Comparison of ENCODE assay signal across 10 cellular contexts in genomic region chr2:60516383-60516811, GRCh38. TPM values are rescaled to one million over a fixed set of nuclear protein-coding genes. Genes with fewer than 3 reads are reported as not detected.
DNase-seq lines count a peak whose midpoint lies in the region; ATAC-seq and TF ChIP-seq lines count a peak whose summit lies in the region.
"Had no signal": no experiment of that assay in that cellular context is flagged by ENCODE, and none has a peak within 500 bp of the region (broad histone marks: within the 10 kb centered on the region; RNA-seq: fewer than 3 reads in every experiment).

No MANE protein-coding gene starts in this region.

- CTCF ChIA-PET in MCF 10A (lab: Yijun Ruan, JAX), result interaction anchor here (0.8 kb wide), 1 partner anchor 14 kb away, joined by 3 read pairs; no protein-coding TSS in a partner anchor

- intact Hi-C loops in MCF 10A (cut with micrococcal nuclease), result no loop called here

- TF ChIP-seq CTCF in MCF 10A (IDR thresholded peaks at IDR 0.05; ENCODE audit: unreplicated experiment), result no peak

- BruUV-seq in MCF 10A (replicated peaks; lab: Mats Ljungman, UMichigan), result no TSS peak

- ATAC-seq in HG03432 (IDR thresholded peaks at IDR 0.05; ENCODE audit: unreplicated experiment), result peak; percentile 1
- ATAC-seq in HG02938 (IDR thresholded peaks at IDR 0.05; ENCODE audit: unreplicated experiment), result no peak
- no peak for ATAC-seq in GM21723 (IDR thresholded peaks at IDR 0.05; ENCODE audit: unreplicated experiment)

- no peaks in the 10 kb centered on the region for H3K36me3 ChIP-seq in muscle layer of duodenum (ENCODE audit: control insufficient read depth in 1 of 2, insufficient read depth in 2 of 2, low read length in 2 of 2)

- POLR2A ChIA-PET in MCF 10A (lab: Yijun Ruan, JAX), result interaction anchor here (0.6 to 0.9 kb wide), 5 partner anchors 22 to 189 kb away, joined by 3 read pairs; no protein-coding TSS in a partner anchor

- H3K27me3 Mint-ChIP-seq in MCF 10A (ENCODE audit: insufficient read depth, unreplicated experiment), result no peaks in the 10 kb centered on the region

- no peaks in the 10 kb centered on the region for H3K9me3 ChIP-seq in muscle layer of duodenum (ENCODE audit: control insufficient read depth in 1 of 2, low read length in 2 of 2)

- peak overlapping the region; percentile 68 for H3K27ac ChIP-seq in muscle layer of duodenum (ENCODE audit: low read length)

- H3K4me3 Mint-ChIP-seq in MCF 10A (ENCODE audit: unreplicated experiment), result no peak overlapping the region
- H3K4me3 Mint-ChIP-seq: natural killer cell treated with Interleukin-12 subunit alpha and Interleukin-12 subunit beta and Interleukin-15 and Interleukin-18, amount 100 ng/mL, for 72 hours had no signal

- H3K27me3 ChIP-seq in muscle layer of duodenum (ENCODE audit: low read depth, low read length), result no peaks in the 10 kb centered on the region

- peak; percentile 79 for DNase-seq in AG20443 (ENCODE audit: low spot score)
- DNase-seq in MCF 10A (ENCODE audit: unreplicated experiment), result peak; percentile 34
- no peak for DNase-seq in activated CD8-positive, alpha-beta memory T cell treated with anti-CD3 and anti-CD28 coated beads, Interleukin-2, amount 50 U/mL, for 4 hours
- no peak for DNase-seq in HuH-7 (ENCODE audit: low spot score)
- DNase-seq: DND-41 had no signal

- peaks cover 25% of the 10 kb centered on the region for H3K4me1 Mint-ChIP-seq in MCF 10A (ENCODE audit: insufficient read depth, unreplicated experiment)

- no peak overlapping the region for H3K4me3 ChIP-seq in muscle layer of duodenum (ENCODE audit: low read depth in 1 of 2, low read length in 2 of 2)

- peak overlapping the region; percentile 25 for H3K27ac Mint-ChIP-seq in MCF 10A (ENCODE audit: low read depth, unreplicated experiment)
- H3K27ac Mint-ChIP-seq: natural killer cell treated with Interleukin-12 subunit alpha and Interleukin-12 subunit beta and Interleukin-15 and Interleukin-18, amount 100 ng/mL, for 72 hours had no signal

- peaks cover 12% of the 10 kb centered on the region for H3K36me3 Mint-ChIP-seq in MCF 10A (ENCODE audit: insufficient read depth, unreplicated experiment)
- H3K36me3 Mint-ChIP-seq: natural killer cell treated with Interleukin-12 subunit alpha and Interleukin-12 subunit beta and Interleukin-15 and Interleukin-18, amount 100 ng/mL, for 72 hours had no signal

- H3K4me1 ChIP-seq in muscle layer of duodenum (ENCODE audit: control insufficient read depth in 1 of 2, insufficient read depth in 2 of 2, low read length in 2 of 2), result peaks cover 7 to 13% of the 10 kb centered on the region in 2 donors

- H3K9me3 Mint-ChIP-seq in MCF 10A (ENCODE audit: unreplicated experiment), result no peaks in the 10 kb centered on the region
- H3K9me3 Mint-ChIP-seq: natural killer cell treated with Interleukin-12 subunit alpha and Interleukin-12 subunit beta and Interleukin-15 and Interleukin-18, amount 100 ng/mL, for 72 hours had no signal

RNA-seq across cellular contexts. Expression of gene BCL11A, which starts 37.1 kb away (rescaled TPM):
- total RNA-seq in MCF 10A (2022), result 4.3 and 5.3 TPM in 2 replicates

Comparison
In these comparisons a context has a peak if more than half of its experiments do, and no peak if none do; other contexts are left out.
1. DNase-seq: peak in AG20443 (single experiment) and MCF 10A (single experiment); none in activated CD8-positive, alpha-beta memory T cell treated with anti-CD3 and anti-CD28 coated beads, Interleukin-2, amount 50 U/mL, for 4 hours (single experiment) and HuH-7 (single experiment).